Comparison of ENCODE assay signal across 8 cellular contexts in the genomic region with DNA sequence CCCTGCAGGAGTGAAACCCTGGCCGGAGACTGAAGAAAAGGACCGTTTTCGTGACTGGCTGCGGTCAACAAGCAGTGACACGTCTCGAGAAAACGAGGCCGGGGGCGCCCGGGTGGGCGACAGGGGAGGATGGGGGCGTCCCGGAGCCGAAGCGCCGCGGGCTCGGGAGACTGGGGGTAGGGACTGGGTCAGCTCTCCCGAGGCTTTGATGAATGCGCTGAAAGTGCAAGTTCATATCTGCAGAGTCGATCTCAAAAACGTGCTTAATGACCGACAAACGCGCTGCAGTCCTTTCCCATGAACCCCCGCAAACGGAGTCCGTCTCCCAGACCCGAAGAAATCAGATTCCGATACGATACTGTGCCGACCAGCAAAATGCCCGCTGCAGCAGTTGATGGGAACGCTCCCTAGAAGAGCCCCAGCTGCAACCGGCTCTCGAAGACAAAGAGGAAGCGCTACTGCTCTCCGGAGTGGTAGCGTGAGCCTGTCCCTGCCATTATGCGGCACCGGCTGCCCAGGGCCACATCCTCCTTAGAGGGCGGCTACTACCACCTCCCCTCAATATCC. TPM values are rescaled to one million over a fixed set of nuclear protein-coding genes. Genes with fewer than 3 reads are reported as not detected.
DNase-seq lines count a peak whose midpoint lies in the region; ATAC-seq and TF ChIP-seq lines count a peak whose summit lies in the region.

No MANE protein-coding gene starts in this region.

- H3K4me3 Mint-ChIP-seq in T-helper 17 cell: peak overlapping the region; percentile 87
- H3K4me3 Mint-ChIP-seq in immature natural killer cell: peak overlapping the region; percentile 87 to 93 (median 89)

- peaks cover 3% of the 10 kb centered on the region for H3K36me3 Mint-ChIP-seq in T-helper 17 cell (ENCODE audit: low read depth)
- H3K36me3 Mint-ChIP-seq in immature natural killer cell: no peaks in the 10 kb centered on the region

- H3K4me1 ChIP-seq in breast epithelium: no peaks in the 10 kb centered on the region
- H3K4me1 ChIP-seq in skeletal muscle satellite cell (ENCODE audit: control insufficient read depth, insufficient read depth, low read length): no peaks in the 10 kb centered on the region

- H3K9me3 Mint-ChIP-seq in immature natural killer cell: no peaks in the 10 kb centered on the region

- ATAC-seq in GM21786 (IDR thresholded peaks at IDR 0.05; ENCODE audit: unreplicated experiment): peak; percentile 46
- ATAC-seq in T-helper 17 cell: no peak

- DNase-seq in Daoy (ENCODE audit: low read depth): peak; percentile 20
- peak; percentile 56 for DNase-seq in M059J (ENCODE audit: low read depth)
- DNase-seq in T-helper 17 cell: peak; percentile 3 to 12 (median 10)
- peak in 1 of 2 donors; percentile 17 for DNase-seq in breast epithelium (ENCODE audit: low spot score in 2 of 2)
- peak; percentile 27 to 38 (median 38) for DNase-seq in immature natural killer cell
- DNase-seq in 8988T: no peak

- no peak for TF ChIP-seq POLR2A in breast epithelium (IDR thresholded peaks at IDR 0.05)

- no peaks in the 10 kb centered on the region for H3K4me1 Mint-ChIP-seq in T-helper 17 cell
- peaks cover 8 to 11% of the 10 kb centered on the region in 2 donors for H3K4me1 Mint-ChIP-seq in immature natural killer cell

- no peak overlapping the region for H3K27ac Mint-ChIP-seq in T-helper 17 cell
- H3K27ac Mint-ChIP-seq in immature natural killer cell: peak overlapping the region; percentile 9 to 83 (median 56)

- peak overlapping the region; percentile 45 to 85 for H3K27ac ChIP-seq in breast epithelium

- H3K9ac ChIP-seq in skeletal muscle satellite cell (ENCODE audit: low read depth, low read length): peak overlapping the region; percentile 75

- no peak for TF ChIP-seq CTCF in breast epithelium (IDR thresholded peaks at IDR 0.05)

- H3K9me3 ChIP-seq in T-helper 17 cell (ENCODE audit: control insufficient read depth, low read length, poor library complexity, severe bottlenecking): no peaks in the 10 kb centered on the region
- no peaks in the 10 kb centered on the region for H3K9me3 ChIP-seq in breast epithelium
- no peaks in the 10 kb centered on the region for H3K9me3 ChIP-seq in skeletal muscle satellite cell (replicated peaks; ENCODE audit: low read length)

- intact Hi-C loops in breast epithelium (cut with DNase I; ENCODE audit: low total_unique reads): no loop called here

- H3K27me3 ChIP-seq in breast epithelium (peaks cover 0 to 28% of the 10 kb centered on the region in 2 donors), skeletal muscle satellite cell (ENCODE audit: control insufficient read depth, insufficient read depth, low read length) (no peaks in the 10 kb centered on the region)

- H3K27me3 Mint-ChIP-seq in T-helper 17 cell (peaks cover 6% of the 10 kb centered on the region), immature natural killer cell (ENCODE audit: low read depth in 3 of 3) (peaks cover 0 to 6% (median 0%) of the 10 kb centered on the region in 3 donors)

- H3K36me3 ChIP-seq in breast epithelium (no peaks in the 10 kb centered on the region), skeletal muscle satellite cell (ENCODE audit: insufficient read depth, low read length) (no peaks in the 10 kb centered on the region)

- H3K4me3 ChIP-seq in breast epithelium (peak overlapping the region; percentile 55 to 80 (median 58)), skeletal muscle satellite cell (ENCODE audit: low read length) (peak overlapping the region; percentile 80)

- H3K4me2 ChIP-seq in skeletal muscle satellite cell (ENCODE audit: low read length): peak overlapping the region; percentile 95

RNA-seq across cellular contexts. Expression of a gene that starts 0.8 kb away (rescaled TPM):
- total RNA-seq in Daoy (2014; rRNA removed; shearing (Covaris generic)): 15.8 and 17.7 TPM in 2 replicates
- total RNA-seq in M059J (2014; rRNA removed; shearing (Covaris generic)): 73.6 and 91.4 TPM in 2 replicates
- total RNA-seq in T-helper 17 cell (10 to 100 TPM in 1 of 2 donors, 1 to 10 TPM in 1; 9.4 to 10.4 TPM), breast epithelium (10 to 100 TPM; 28.1 to 81.4 (median 32.1) TPM)
- polyA plus RNA-seq in immature natural killer cell: 10 to 100 TPM; 17.6 to 25.2 (median 23.7) TPM
- 29.1 and 30.2 TPM in 2 replicates for total RNA-seq in skeletal muscle satellite cell (2012; rRNA removed)
